Comparison of ENCODE assay signal across 24 cellular contexts in the genomic region with DNA sequence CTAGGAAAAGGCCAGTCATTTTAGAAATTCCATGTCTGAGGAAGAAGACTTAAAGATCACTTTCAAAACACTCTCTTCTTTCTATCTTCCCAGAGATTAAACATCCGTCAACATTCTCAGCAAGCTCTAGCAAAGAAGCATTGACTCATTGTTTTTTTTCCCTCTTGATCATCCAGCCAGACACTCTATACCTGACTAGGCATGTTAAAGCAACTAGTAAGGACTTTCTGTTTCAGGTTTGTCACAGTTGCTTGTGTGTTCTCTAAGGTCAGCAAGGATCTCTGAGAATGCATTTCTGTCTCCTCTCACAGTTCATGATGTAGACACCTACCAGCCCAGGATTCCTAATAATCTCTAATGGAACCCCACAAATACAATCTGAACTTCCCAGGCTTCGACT.
"Had no signal": no experiment of that assay in that cellular context is flagged by ENCODE, and none has a peak within 500 bp of the region (broad histone marks: within the 10 kb centered on the region; RNA-seq: fewer than 3 reads in every experiment).

No MANE protein-coding gene starts in this region.

- H3K36me3 ChIP-seq: heart right ventricle, left lung, vagina had no signal

- H3K4me3 Mint-ChIP-seq: activated CD8-positive, alpha-beta memory T cell treated with anti-CD3 and anti-CD28 coated beads, Interleukin-2, amount 10 ng/mL, durations not matched to agents 7 days and 5 days; activated CD8-positive, alpha-beta T cell treated with anti-CD3 and anti-CD28 coated beads for 36 hours; activated naive CD8-positive, alpha-beta T cell treated with anti-CD3 and anti-CD28 coated beads, Interleukin-2, amount 50 U/mL, for 24 hours; mesothelial cell of epicardium; naive thymus-derived CD8-positive, alpha-beta T cell; stimulated activated naive B cell treated with anti-CD40 and anti-IgM and Interleukin-4, amounts not matched to agents 10 μg/mL and 1 μg/mL and 100 μg/mL, for 72 hours; T-helper 17 cell had no signal

- H3K4me1 ChIP-seq: body of pancreas, heart right ventricle, left lung, testis, vagina had no signal

- H3K36me3 Mint-ChIP-seq: activated CD8-positive, alpha-beta memory T cell treated with anti-CD3 and anti-CD28 coated beads, Interleukin-2, amount 10 ng/mL, durations not matched to agents 7 days and 5 days; mesothelial cell of epicardium; naive thymus-derived CD8-positive, alpha-beta T cell; stimulated activated naive B cell treated with anti-CD40 and anti-IgM and Interleukin-4, amounts not matched to agents 10 μg/mL and 1 μg/mL and 100 μg/mL, for 72 hours had no signal

- H3K27ac ChIP-seq: body of pancreas, dorsolateral prefrontal cortex, heart right ventricle, left lung, testis, vagina had no signal

- H3K9me3 Mint-ChIP-seq: activated naive CD8-positive, alpha-beta T cell treated with anti-CD3 and anti-CD28 coated beads, Interleukin-2, amount 50 U/mL, for 24 hours had no signal

- H3K27me3 ChIP-seq: body of pancreas, testis, vagina had no signal

- H3K4me1 Mint-ChIP-seq: activated CD8-positive, alpha-beta memory T cell treated with anti-CD3 and anti-CD28 coated beads, Interleukin-2, amount 10 ng/mL, durations not matched to agents 7 days and 5 days; activated naive CD8-positive, alpha-beta T cell treated with anti-CD3 and anti-CD28 coated beads, Interleukin-2, amount 50 U/mL, for 24 hours; naive thymus-derived CD8-positive, alpha-beta T cell; stimulated activated naive B cell treated with anti-CD40 and anti-IgM and Interleukin-4, amounts not matched to agents 10 μg/mL and 1 μg/mL and 100 μg/mL, for 72 hours; T-helper 17 cell had no signal

- H3K9me3 ChIP-seq: body of pancreas, heart right ventricle, left lung, testis, vagina had no signal

- H3K4me3 ChIP-seq: body of pancreas, dorsolateral prefrontal cortex, heart right ventricle, left lung, lung, testis, vagina had no signal

- H3K27me3 Mint-ChIP-seq: activated CD8-positive, alpha-beta memory T cell treated with anti-CD3 and anti-CD28 coated beads, Interleukin-2, amount 10 ng/mL, durations not matched to agents 7 days and 5 days; activated CD8-positive, alpha-beta T cell treated with anti-CD3 and anti-CD28 coated beads for 36 hours; activated naive CD8-positive, alpha-beta T cell treated with anti-CD3 and anti-CD28 coated beads, Interleukin-2, amount 50 U/mL, for 24 hours; naive thymus-derived CD8-positive, alpha-beta T cell; T-helper 17 cell had no signal

- DNase-seq: activated CD4-positive, alpha-beta T cell treated with anti-CD3 and anti-CD28 coated beads for 48 hours; activated CD4-positive, CD25-positive, alpha-beta regulatory T cell; activated CD8-positive, alpha-beta memory T cell treated with anti-CD3 and anti-CD28 coated beads, Interleukin-2, amount 10 ng/mL, durations not matched to agents 7 days and 5 days; activated CD8-positive, alpha-beta T cell treated with anti-CD3 and anti-CD28 coated beads for 36 hours; activated effector memory CD4-positive, alpha-beta T cell treated with anti-CD3 and anti-CD28 coated beads, Interleukin-2, amount 50 U/mL, for 16 hours; activated naive CD4-positive, alpha-beta T cell treated with anti-CD3 and anti-CD28 coated beads, Interleukin-2, amount 50 U/mL, for 16 hours; activated naive CD8-positive, alpha-beta T cell treated with anti-CD3 and anti-CD28 coated beads, Interleukin-2, amount 50 U/mL, for 24 hours; activated T-cell treated with anti-CD3 and anti-CD28 coated beads for 4 hours; body of pancreas; central memory CD4-positive, alpha-beta T cell; dorsolateral prefrontal cortex; heart right ventricle; kidney; left lung; naive thymus-derived CD8-positive, alpha-beta T cell; small intestine; stimulated activated CD4-positive, alpha-beta T cell treated with anti-CD3 and anti-CD28 coated beads, Interleukin-2, amount 100 ng/mL, for 48 hours; stimulated activated CD8-positive, alpha-beta memory T cell treated with anti-CD3 and anti-CD28 coated beads, Interleukin-4, amount 100 ng/mL, for 48 hours; stimulated activated naive B cell treated with anti-CD40 and anti-IgM and Interleukin-4, amounts not matched to agents 10 μg/mL and 1 μg/mL and 100 μg/mL, for 72 hours; T-helper 17 cell; testis had no signal

- H3K27ac Mint-ChIP-seq: activated CD8-positive, alpha-beta memory T cell treated with anti-CD3 and anti-CD28 coated beads, Interleukin-2, amount 10 ng/mL, durations not matched to agents 7 days and 5 days; activated CD8-positive, alpha-beta T cell treated with anti-CD3 and anti-CD28 coated beads for 36 hours; activated naive CD8-positive, alpha-beta T cell treated with anti-CD3 and anti-CD28 coated beads, Interleukin-2, amount 50 U/mL, for 24 hours; mesothelial cell of epicardium; naive thymus-derived CD8-positive, alpha-beta T cell; stimulated activated naive B cell treated with anti-CD40 and anti-IgM and Interleukin-4, amounts not matched to agents 10 μg/mL and 1 μg/mL and 100 μg/mL, for 72 hours; T-helper 17 cell had no signal
